7 cellular contexts compared by ENCODE assay signal in the genomic region with DNA sequence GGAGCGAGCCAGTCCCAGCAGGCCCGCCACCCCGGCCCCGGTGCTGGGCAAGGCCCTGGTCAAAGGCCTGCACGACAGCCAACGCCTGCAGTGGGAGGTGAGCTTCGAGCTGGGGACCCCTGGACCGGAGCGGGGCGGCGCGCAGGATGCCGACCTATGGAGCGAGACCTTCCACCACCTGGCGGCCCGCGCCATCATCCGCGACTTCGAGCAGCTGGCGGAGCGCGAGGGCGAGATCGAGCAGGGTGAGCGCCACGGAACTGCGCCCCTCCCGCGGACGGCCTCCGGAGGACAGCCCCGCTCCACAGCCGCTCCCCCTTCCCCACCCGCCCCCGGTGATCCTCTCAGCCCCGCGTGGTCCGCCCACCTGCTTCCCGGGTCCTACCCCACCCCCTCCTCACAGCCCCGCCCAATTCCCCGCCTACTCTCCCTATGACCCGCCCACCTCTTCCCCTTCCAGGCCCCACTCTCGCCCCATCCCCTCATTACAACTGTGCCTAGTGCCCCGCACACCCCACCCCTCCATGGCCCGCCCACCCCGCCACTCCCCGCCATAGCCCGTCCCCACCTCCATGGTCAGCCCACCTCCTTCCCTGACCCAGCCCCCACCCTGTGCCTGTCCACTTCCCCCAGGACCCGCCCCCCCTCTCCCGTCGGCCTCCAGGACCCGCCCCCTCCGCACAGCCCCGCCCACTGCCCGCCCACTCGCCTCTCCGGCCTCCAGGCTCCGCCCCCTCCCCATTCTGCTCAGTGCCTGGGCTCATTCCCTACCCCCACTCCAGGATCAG. TPM values are rescaled to one million over a fixed set of nuclear protein-coding genes. Genes with fewer than 3 reads are reported as not detected.
DNase-seq lines count a peak whose midpoint lies in the region; ATAC-seq and TF ChIP-seq lines count a peak whose summit lies in the region.

No MANE protein-coding gene starts in this region.

- no CpG with 5 or more reads among the region's 59 CpGs for WGBS in iPS DF 6.9 (ENCODE audit: insufficient coverage, insufficient read length)

- H3K4me3 ChIP-seq in HCT116 (replicated peaks in 1 of 2; ENCODE audit: low read depth in 1 of 2, low read length in 2 of 2) = no peak overlapping the region
- H3K4me3 ChIP-seq in iPS DF 6.9 (ENCODE audit: low read length) = peak overlapping the region; percentile 66

- H3K4me3 Mint-ChIP-seq in activated CD8-positive, alpha-beta T cell treated with anti-CD3 and anti-CD28 coated beads, Interleukin-2, amount 10 ng/mL, durations not matched to agents 7 days and 5 days = no peak overlapping the region

- no TSS peak for BruUV-seq in HCT116 (replicated peaks; lab: Mats Ljungman, UMichigan)

- no peaks in the 10 kb centered on the region for H3K9me2 ChIP-seq in HCT116 (ENCODE audit: insufficient read depth)

- peaks cover 29% of the 10 kb centered on the region for H3K27me3 Mint-ChIP-seq in activated CD8-positive, alpha-beta T cell treated with anti-CD3 and anti-CD28 coated beads, Interleukin-2, amount 10 ng/mL, durations not matched to agents 7 days and 5 days (ENCODE audit: low read depth)

- ATAC-seq in HCT116 (peak; percentile 69), HG03159 (IDR thresholded peaks at IDR 0.05; ENCODE audit: unreplicated experiment) (no peak), GM21528 (IDR thresholded peaks at IDR 0.05; ENCODE audit: low FRiP score, unreplicated experiment) (no peak)
- ATAC-seq in activated CD8-positive, alpha-beta T cell treated with anti-CD3 and anti-CD28 coated beads, Interleukin-2, amount 10 ng/mL, durations not matched to agents 7 days and 5 days = peak; percentile 44

- peaks cover 7% of the 10 kb centered on the region for H3K9me3 Mint-ChIP-seq in activated CD8-positive, alpha-beta T cell treated with anti-CD3 and anti-CD28 coated beads, Interleukin-2, amount 10 ng/mL, durations not matched to agents 7 days and 5 days (ENCODE audit: insufficient read depth)

- intact Hi-C loops in HCT116 (cut with micrococcal nuclease) = no loop called here

- H3K27me3 ChIP-seq in HCT116 (ENCODE audit: insufficient read depth, low read length) = no peaks in the 10 kb centered on the region
- H3K27me3 ChIP-seq in iPS DF 6.9 (ENCODE audit: control insufficient read depth, insufficient read depth, low read length) = no peaks in the 10 kb centered on the region; the same call in 1 of the 2 replicates

- RAD21 ChIA-PET in HCT116 (lab: Charles Lee; ENCODE audit: low non-redundant PET in 1 of 2, low total read pairs in 2 of 2, uncharacterized antibody in 2 of 2, unreplicated experiment in 2 of 2) = no interaction called here

- no peak overlapping the region for H2AFZ ChIP-seq in HCT116 (ENCODE audit: low read depth, low read length, poor library complexity, severe bottlenecking)

- H3K4me1 ChIP-seq in HCT116 (ENCODE audit: control insufficient read depth in 1 of 2, insufficient read depth in 2 of 2, low read length in 2 of 2) = 0 out of 4 replicates have a peak, but pooled peaks cover 0 to 4% of the 10 kb centered on the region in 2 experiments
- H3K4me1 ChIP-seq in iPS DF 6.9 (ENCODE audit: control insufficient read depth, insufficient read depth, low read length) = peaks cover 10% of the 10 kb centered on the region; the same call in 1 of the 2 replicates

- DNase-seq in HCT116 (ENCODE audit: low read depth, low spot score) (no peak), iPS DF 6.9 (ENCODE audit: low read depth, low spot score) (peak; percentile 9), kidney glomerular epithelial cell (lab: John Stamatoyannopoulos, UW) (no peak)
- peak; percentile 25 for DNase-seq in activated CD8-positive, alpha-beta T cell treated with anti-CD3 and anti-CD28 coated beads, Interleukin-2, amount 10 ng/mL, durations not matched to agents 7 days and 5 days
- DNase-seq in stimulated activated CD4-positive, alpha-beta T cell treated with anti-CD3 and anti-CD28 coated beads, Interleukin-4, amount 100 ng/mL, for 24 hours = peak; percentile 12

- H3K9ac ChIP-seq in HCT116 (ENCODE audit: low read length) = no peak overlapping the region

- TF ChIP-seq RAD21 in HCT116 (IDR thresholded peaks at IDR 0.05; ENCODE audit: low read depth) = no peak

- no peak for TF ChIP-seq CTCF in HCT116 (IDR thresholded peaks at IDR 0.05 in 2 of 3, conservative IDR thresholded peaks at IDR 0.05 in 1 of 3; ENCODE audit: borderline replicate concordance in 1 of 3, insufficient read depth in 1 of 3, low read depth in 2 of 3, low read length in 2 of 3)

- no peak for TF ChIP-seq POLR2A in HCT116 (IDR thresholded peaks at IDR 0.05; ENCODE audit: borderline replicate concordance, extremely low read depth, insufficient read depth, insufficient read length)

- POLR2A ChIA-PET in HCT116 (lab: Charles Lee) = no interaction called here
- POLR2A ChIA-PET in activated CD8-positive, alpha-beta T cell treated with anti-CD3 and anti-CD28 coated beads, Interleukin-2, amount 10 ng/mL, durations not matched to agents 7 days and 5 days (lab: Charles Lee) = no interaction called here

- H3K9me3 ChIP-seq in HCT116 (ENCODE audit: control insufficient read depth in 1 of 2, insufficient read depth in 1 of 2, low read depth in 1 of 2, low read length in 2 of 2) (no peaks in the 10 kb centered on the region), iPS DF 6.9 (ENCODE audit: control insufficient read depth, insufficient read depth, low read length) (no peaks in the 10 kb centered on the region)

- no peaks in the 10 kb centered on the region for H3K79me2 ChIP-seq in HCT116 (ENCODE audit: insufficient read depth, low read length)

- no peaks in the 10 kb centered on the region for H3K36me3 ChIP-seq in HCT116 (ENCODE audit: control insufficient read depth in 1 of 2, insufficient read depth in 2 of 2, low read length in 2 of 2)
- H3K36me3 ChIP-seq in iPS DF 6.9 (ENCODE audit: control insufficient read depth, insufficient read depth, low read length) = no peaks in the 10 kb centered on the region

- no peaks in the 10 kb centered on the region for H4K20me1 ChIP-seq in HCT116 (ENCODE audit: insufficient read depth)

- H3K4me2 ChIP-seq in HCT116 (ENCODE audit: low read length) = no peak overlapping the region

- CTCF ChIA-PET in HCT116 (lab: Charles Lee) = no interaction called here
- CTCF ChIA-PET in activated CD8-positive, alpha-beta T cell treated with anti-CD3 and anti-CD28 coated beads, Interleukin-2, amount 10 ng/mL, durations not matched to agents 7 days and 5 days (lab: Charles Lee) = no interaction called here

- no peaks in the 10 kb centered on the region for H3K36me3 Mint-ChIP-seq in activated CD8-positive, alpha-beta T cell treated with anti-CD3 and anti-CD28 coated beads, Interleukin-2, amount 10 ng/mL, durations not matched to agents 7 days and 5 days (ENCODE audit: low read depth)

- no peaks in the 10 kb centered on the region for H3K4me1 Mint-ChIP-seq in activated CD8-positive, alpha-beta T cell treated with anti-CD3 and anti-CD28 coated beads, Interleukin-2, amount 10 ng/mL, durations not matched to agents 7 days and 5 days (ENCODE audit: low read depth)

- H3K27ac ChIP-seq in HCT116 (ENCODE audit: low read depth, low read length) (no peak overlapping the region), iPS DF 6.9 (ENCODE audit: low read length) (no peak overlapping the region)

- no peak overlapping the region for H3K27ac Mint-ChIP-seq in activated CD8-positive, alpha-beta T cell treated with anti-CD3 and anti-CD28 coated beads, Interleukin-2, amount 10 ng/mL, durations not matched to agents 7 days and 5 days

TF ChIP-seq in HCT116, 20 proteins besides CTCF, POLR2A, EP300 and RAD21 (continues in another document):
- TF ChIP-seq CEBPB (IDR thresholded peaks at IDR 0.05; ENCODE audit: low read depth) (no peak), CBX3 (IDR thresholded peaks at IDR 0.05; ENCODE audit: low read depth) (no peak), EZH2phosphoT487 (IDR thresholded peaks at IDR 0.05; ENCODE audit: borderline replicate concordance) (no peak), ELF1 (IDR thresholded peaks at IDR 0.05; ENCODE audit: borderline replicate concordance, low read depth) (no peak), ZNF274 (IDR thresholded peaks at IDR 0.05; ENCODE audit: low read depth, low read length) (no peak), ZFX (IDR thresholded peaks at IDR 0.05) (no peak), EGR1 (IDR thresholded peaks at IDR 0.05; ENCODE audit: low read depth) (no peak), JUND (IDR thresholded peaks at IDR 0.05) (no peak), SRF (IDR thresholded peaks at IDR 0.05; ENCODE audit: low read depth) (no peak), TCF7L2 (IDR thresholded peaks at IDR 0.05; ENCODE audit: borderline replicate concordance, extremely low read depth, insufficient read depth, insufficient read length) (no peak), FOSL1 (IDR thresholded peaks at IDR 0.05; ENCODE audit: low read depth) (no peak)
- TF ChIP-seq, protein P1, sequence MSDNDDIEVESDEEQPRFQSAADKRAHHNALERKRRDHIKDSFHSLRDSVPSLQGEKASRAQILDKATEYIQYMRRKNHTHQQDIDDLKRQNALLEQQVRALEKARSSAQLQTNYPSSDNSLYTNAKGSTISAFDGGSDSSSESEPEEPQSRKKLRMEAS (IDR thresholded peaks at IDR 0.05) = no peak
- TF ChIP-seq, protein P2, sequence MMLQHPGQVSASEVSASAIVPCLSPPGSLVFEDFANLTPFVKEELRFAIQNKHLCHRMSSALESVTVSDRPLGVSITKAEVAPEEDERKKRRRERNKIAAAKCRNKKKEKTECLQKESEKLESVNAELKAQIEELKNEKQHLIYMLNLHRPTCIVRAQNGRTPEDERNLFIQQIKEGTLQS (IDR thresholded peaks at IDR 0.05) = no peak

RNA-seq across cellular contexts. Expression of a gene that starts 52.7 kb away (rescaled TPM):
- not detected for total RNA-seq in HCT116 (2021; ENCODE audit: unreplicated experiment)
- polyA plus RNA-seq in HCT116 (2012) = not detected in 2 replicates
- not detected for total RNA-seq in activated CD8-positive, alpha-beta T cell treated with anti-CD3 and anti-CD28 coated beads, Interleukin-2, amount 10 ng/mL, durations not matched to agents 7 days and 5 days

Comparison
In these comparisons a context has a peak if more than half of its experiments do, and no peak if none do; other contexts are left out.
1. ATAC-seq: peak in HCT116 (single experiment) and activated CD8-positive, alpha-beta T cell treated with anti-CD3 and anti-CD28 coated beads, Interleukin-2, amount 10 ng/mL, durations not matched to agents 7 days and 5 days (single experiment); none in HG03159 (single experiment) and GM21528 (single experiment).
2. DNase-seq: peak in activated CD8-positive, alpha-beta T cell treated with anti-CD3 and anti-CD28 coated beads, Interleukin-2, amount 10 ng/mL, durations not matched to agents 7 days and 5 days (single experiment), iPS DF 6.9 (single experiment) and stimulated activated CD4-positive, alpha-beta T cell treated with anti-CD3 and anti-CD28 coated beads, Interleukin-4, amount 100 ng/mL, for 24 hours (single experiment); none in HCT116 (single experiment) and kidney glomerular epithelial cell (single experiment).